In genomic region chr21:28745131-28746055, GRCh38 we compare ENCODE assay signal across 8 cellular contexts.
A peak's percentile ranks its signal among the peaks of the same experiment; 100 is the strongest.
DNase-seq lines count a peak whose midpoint lies in the region; TF ChIP-seq lines count a peak whose summit lies in the region.

No MANE protein-coding gene starts in this region.

- H3K4me3 ChIP-seq in fibroblast of villous mesenchyme (ENCODE audit: low read depth, low read length), result peak overlapping the region; percentile 50
- peak overlapping the region; percentile 31 for H3K4me3 ChIP-seq in neural progenitor cell
- peak overlapping the region; percentile 37 to 54 (median 48) for H3K4me3 ChIP-seq in stomach

- H3F3A ChIP-seq in neural progenitor cell (ENCODE audit: low read depth), result no peaks in the 10 kb centered on the region

- no peaks in the 10 kb centered on the region for H4K20me1 ChIP-seq in neural progenitor cell (ENCODE audit: low read depth)

- H3K9ac ChIP-seq in neural progenitor cell, result no peak overlapping the region

- H3K4me3 Mint-ChIP-seq in activated T-helper 2 cell treated with anti-CD3 and anti-CD28 coated beads, Interferon-gamma antibody, Interleukin-2, Interleukin-4, amounts not matched to agents 10 μg/mL and 5 μg/mL and 100 μg/mL, durations not matched to agents 14 hours and 24 hours and 36 hours (ENCODE audit: low read depth), result no peak overlapping the region
- H3K4me3 Mint-ChIP-seq in neural progenitor cell, result no peak overlapping the region

- no peak for TF ChIP-seq EP300 in stomach (IDR thresholded peaks at IDR 0.05)

- H3K36me3 Mint-ChIP-seq in activated T-helper 2 cell treated with anti-CD3 and anti-CD28 coated beads, Interferon-gamma antibody, Interleukin-2, Interleukin-4, amounts not matched to agents 10 μg/mL and 5 μg/mL and 100 μg/mL, durations not matched to agents 14 hours and 24 hours and 36 hours (ENCODE audit: low read depth), result no peaks in the 10 kb centered on the region
- no peaks in the 10 kb centered on the region for H3K36me3 Mint-ChIP-seq in neural progenitor cell

- no peaks in the 10 kb centered on the region for H3K9me3 Mint-ChIP-seq in activated T-helper 2 cell treated with anti-CD3 and anti-CD28 coated beads, Interferon-gamma antibody, Interleukin-2, Interleukin-4, amounts not matched to agents 10 μg/mL and 5 μg/mL and 100 μg/mL, durations not matched to agents 14 hours and 24 hours and 36 hours
- H3K9me3 Mint-ChIP-seq in neural progenitor cell, result no peaks in the 10 kb centered on the region

- H3K4me1 ChIP-seq in neural progenitor cell (no peaks in the 10 kb centered on the region), stomach (peaks cover 0 to 17% (median 10%) of the 10 kb centered on the region in 4 donors)

- TF ChIP-seq POLR2A in stomach (IDR thresholded peaks at IDR 0.05), result no peak

- peak overlapping the region; percentile 93 for H2AFZ ChIP-seq in neural progenitor cell (replicated peaks)

- 4 to 10% (median 6%) methylated on average over 16 of the region's 16 CpGs for WGBS in stomach, 5 donors

- TF ChIP-seq CTCF in LNCAP (IDR thresholded peaks at IDR 0.05), result peak; percentile 77
- TF ChIP-seq CTCF in fibroblast of villous mesenchyme (IDR thresholded peaks at IDR 0.05; ENCODE audit: insufficient read depth, low read depth, low read length), result peak; percentile 92
- TF ChIP-seq CTCF in neural progenitor cell (IDR thresholded peaks at IDR 0.05), result peak; percentile 87
- TF ChIP-seq CTCF in stomach (IDR thresholded peaks at IDR 0.05), result peak in 5 of 7 experiments; percentile 73 to 97 (median 83)

- no peaks in the 10 kb centered on the region for H3K27me3 Mint-ChIP-seq in activated T-helper 2 cell treated with anti-CD3 and anti-CD28 coated beads, Interferon-gamma antibody, Interleukin-2, Interleukin-4, amounts not matched to agents 10 μg/mL and 5 μg/mL and 100 μg/mL, durations not matched to agents 14 hours and 24 hours and 36 hours (ENCODE audit: low read depth)
- no peaks in the 10 kb centered on the region for H3K27me3 Mint-ChIP-seq in neural progenitor cell (ENCODE audit: insufficient read depth, low read depth)

- no peaks in the 10 kb centered on the region for H3K79me2 ChIP-seq in neural progenitor cell (ENCODE audit: low read depth)

- H3K4me1 Mint-ChIP-seq in activated T-helper 2 cell treated with anti-CD3 and anti-CD28 coated beads, Interferon-gamma antibody, Interleukin-2, Interleukin-4, amounts not matched to agents 10 μg/mL and 5 μg/mL and 100 μg/mL, durations not matched to agents 14 hours and 24 hours and 36 hours (ENCODE audit: low read depth), result no peaks in the 10 kb centered on the region
- no peaks in the 10 kb centered on the region for H3K4me1 Mint-ChIP-seq in neural progenitor cell

- H3K27ac ChIP-seq in neural progenitor cell, result no peak overlapping the region
- peak overlapping the region; percentile 56 to 79 (median 68) for H3K27ac ChIP-seq in stomach

- H3K9me3 ChIP-seq in neural progenitor cell (ENCODE audit: low read depth) (no peaks in the 10 kb centered on the region), stomach (no peaks in the 10 kb centered on the region)

- no peak overlapping the region for H3K27ac Mint-ChIP-seq in activated T-helper 2 cell treated with anti-CD3 and anti-CD28 coated beads, Interferon-gamma antibody, Interleukin-2, Interleukin-4, amounts not matched to agents 10 μg/mL and 5 μg/mL and 100 μg/mL, durations not matched to agents 14 hours and 24 hours and 36 hours
- H3K27ac Mint-ChIP-seq in neural progenitor cell, result no peak overlapping the region

- H3K36me3 ChIP-seq in neural progenitor cell, result no peaks in the 10 kb centered on the region
- no peaks in the 10 kb centered on the region for H3K36me3 ChIP-seq in stomach

- intact Hi-C loops in activated T-helper 2 cell treated with anti-CD3 and anti-CD28 coated beads, Interferon-gamma antibody, Interleukin-2, Interleukin-4, amounts not matched to agents 10 μg/mL and 5 μg/mL and 100 μg/mL, durations not matched to agents 14 hours and 24 hours and 36 hours (cut with micrococcal nuclease), result loop anchor here (1.0 kb wide), 2 partner anchors 194 to 228 kb away; no protein-coding TSS in a partner anchor
- intact Hi-C loops in stomach (cut with DNase I; ENCODE audit: low total_unique reads), result loop anchor here (10.0 kb wide), 1 partner anchor 1891 kb away; no protein-coding TSS in a partner anchor

- DNase-seq in EL (peak; percentile 81), H4 (ENCODE audit: low spot score) (peak; percentile 86), RPMI8226 (peak; percentile 83), fibroblast of villous mesenchyme (ENCODE audit: low read depth) (peak; percentile 92), neural progenitor cell (ENCODE audit: low spot score) (peak; percentile 76), stomach (peak; percentile 66)
- peak; percentile 55 for DNase-seq in activated T-helper 2 cell treated with anti-CD3 and anti-CD28 coated beads, Interferon-gamma antibody, Interleukin-2, Interleukin-4, amounts not matched to agents 10 μg/mL and 5 μg/mL and 100 μg/mL, durations not matched to agents 14 hours and 24 hours and 36 hours (ENCODE audit: low spot score)

- H3K27me3 ChIP-seq in neural progenitor cell, result no peaks in the 10 kb centered on the region
- no peaks in the 10 kb centered on the region for H3K27me3 ChIP-seq in stomach

- peak overlapping the region; percentile 67 for H3K4me2 ChIP-seq in neural progenitor cell
